In genomic region chr2:227325056-227325823, GRCh38 we compare ENCODE assay signal across 1 cellular context.
TF ChIP-seq lines count a peak whose summit lies in the region.

TSS of gene MFF (plus strand) at chr2:227325251. CDS start at chr2:227330666, 5,415 bp downstream.

TF ChIP-seq in GM23338, 12 proteins besides CTCF, POLR2A, EP300 and RAD21 (continued from another document):
- no peak for TF ChIP-seq REST (IDR thresholded peaks at IDR 0.05; ENCODE audit: unreplicated experiment)
- peak; percentile 86 for TF ChIP-seq POLR2AphosphoS5 (IDR thresholded peaks at IDR 0.05; ENCODE audit: low read depth)
TF ChIP-seq in GM23338: peak in this region for 5.
